ENCODE assay signal across 1 cellular context in the genomic region with DNA sequence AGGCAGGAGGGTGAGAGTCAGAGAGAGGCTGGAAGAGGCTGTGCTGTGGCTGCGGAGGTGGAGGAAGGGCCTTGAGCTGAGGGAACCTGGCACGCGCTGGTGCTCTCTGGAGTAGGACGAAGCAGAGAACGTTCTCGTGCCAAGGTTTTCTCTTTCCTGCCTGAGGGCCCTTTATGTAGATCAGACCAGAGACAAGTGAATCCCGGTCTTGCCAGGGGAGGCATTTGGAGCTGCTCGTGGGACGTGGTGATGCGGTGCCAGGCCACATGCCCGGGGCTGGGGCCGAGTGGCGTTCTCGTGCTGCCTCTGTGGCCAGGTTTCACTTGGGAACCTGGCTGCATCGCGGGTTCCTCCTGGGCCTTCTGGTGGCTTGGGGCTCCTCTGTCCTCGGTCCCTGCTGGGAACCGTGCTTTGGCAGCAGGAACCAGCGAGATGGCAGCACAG.
TF ChIP-seq lines count a peak whose summit lies in the region.

No MANE protein-coding gene starts in this region.

TF ChIP-seq in WTC11, 78 proteins besides CTCF, POLR2A, EP300 and RAD21 (continued from another document):
- TF ChIP-seq CREM (CRISPR knock-in tag; IDR thresholded peaks at IDR 0.05) (no peak), NR2C2 (CRISPR knock-in tag; IDR thresholded peaks at IDR 0.05) (no peak), SP1 (CRISPR knock-in tag; conservative IDR thresholded peaks at IDR 0.05) (no peak), CBFB (CRISPR knock-in tag; IDR thresholded peaks at IDR 0.05; ENCODE audit: low read depth) (no peak), ZNF121 (CRISPR knock-in tag; IDR thresholded peaks at IDR 0.05) (no peak)
